9 cellular contexts compared by ENCODE assay signal in genomic region chr2:157194097-157194688, GRCh38.
DNase-seq lines count a peak whose midpoint lies in the region; ATAC-seq, FAIRE-seq and TF ChIP-seq lines count a peak whose summit lies in the region.
"Had no signal": no experiment of that assay in that cellular context is flagged by ENCODE, and none has a peak within 500 bp of the region (broad histone marks: within the 10 kb centered on the region; RNA-seq: fewer than 3 reads in every experiment).

No MANE protein-coding gene starts in this region.

- peaks cover 0 to 10% (median 5%) of the 10 kb centered on the region in 5 donors for H3K27me3 Mint-ChIP-seq in naive thymus-derived CD4-positive, alpha-beta T cell

- peak overlapping the region; percentile 22 for H3K4me2 ChIP-seq in endothelial cell of umbilical vein (ENCODE audit: insufficient read depth, low read length)

- no peaks in the 10 kb centered on the region for H4K20me1 ChIP-seq in endothelial cell of umbilical vein (replicated peaks; ENCODE audit: control insufficient read depth, extremely low read depth, insufficient read depth, low read length)

- no peaks in the 10 kb centered on the region for H3K9me3 ChIP-seq in heart left ventricle
- no peaks in the 10 kb centered on the region for H3K9me3 ChIP-seq in right cardiac atrium (ENCODE audit: control insufficient read depth, low read length)
- no peaks in the 10 kb centered on the region for H3K9me3 ChIP-seq in RWPE2 (ENCODE audit: severe bottlenecking)
- no peaks in the 10 kb centered on the region for H3K9me3 ChIP-seq in endothelial cell of umbilical vein (replicated peaks; ENCODE audit: control insufficient read depth, insufficient read depth, low read length)
- H3K9me3 ChIP-seq in naive thymus-derived CD4-positive, alpha-beta T cell (ENCODE audit: control insufficient read depth in 2 of 3, low read length in 3 of 3) = no peaks in the 10 kb centered on the region
- no peaks in the 10 kb centered on the region for H3K9me3 ChIP-seq in ovary

- no peaks in the 10 kb centered on the region for H3K36me3 Mint-ChIP-seq in naive thymus-derived CD4-positive, alpha-beta T cell

- dilution Hi-C loops in endothelial cell of umbilical vein (cut with MboI; ENCODE audit: extremely low pct_ligation_motif_present, low sequenced_read_pairs) = no loop called here

- no peaks in the 10 kb centered on the region for H3K9me3 Mint-ChIP-seq in naive thymus-derived CD4-positive, alpha-beta T cell

- POLR2A ChIA-PET in endothelial cell of umbilical vein (lab: Charles Lee) = interaction anchor here (1.0 kb wide), 1 partner anchor 859 kb away, joined by 3 read pairs; no protein-coding TSS in a partner anchor
- POLR2A ChIA-PET in naive thymus-derived CD4-positive, alpha-beta T cell (lab: Charles Lee) = no interaction called here

- H3K4me3 ChIP-seq in heart left ventricle = no peak overlapping the region
- no peak overlapping the region for H3K4me3 ChIP-seq in right cardiac atrium (ENCODE audit: low read length)
- H3K4me3 ChIP-seq in Jurkat, Clone E6-1 (ENCODE audit: low read length) = no peak overlapping the region
- no peak overlapping the region for H3K4me3 ChIP-seq in RWPE2 (ENCODE audit: severe bottlenecking)
- H3K4me3 ChIP-seq in endothelial cell of umbilical vein (replicated peaks in 1 of 3; ENCODE audit: insufficient read depth in 1 of 3, low read depth in 1 of 3, low read length in 3 of 3) = no peak overlapping the region
- H3K4me3 ChIP-seq in naive thymus-derived CD4-positive, alpha-beta T cell (ENCODE audit: low read length) = no peak overlapping the region
- H3K4me3 ChIP-seq in ovary = no peak overlapping the region

- H3K27me3 ChIP-seq in heart left ventricle = no peaks in the 10 kb centered on the region
- H3K27me3 ChIP-seq in right cardiac atrium (ENCODE audit: control insufficient read depth, insufficient read depth) = no peaks in the 10 kb centered on the region
- no peaks in the 10 kb centered on the region for H3K27me3 ChIP-seq in RWPE2 (ENCODE audit: insufficient read depth, poor library complexity, severe bottlenecking)
- H3K27me3 ChIP-seq in endothelial cell of umbilical vein (ENCODE audit: control insufficient read depth in 2 of 2, insufficient read depth in 2 of 2, low read length in 2 of 2) = no peaks in the 10 kb centered on the region
- H3K27me3 ChIP-seq in naive thymus-derived CD4-positive, alpha-beta T cell (ENCODE audit: control insufficient read depth in 2 of 2, insufficient read depth in 2 of 2, low read length in 2 of 2) = no peaks in the 10 kb centered on the region
- no peaks in the 10 kb centered on the region for H3K27me3 ChIP-seq in ovary

- peak; percentile 42 to 77 (median 67) for TF ChIP-seq CTCF in heart left ventricle (IDR thresholded peaks at IDR 0.05)
- peak; percentile 85 for TF ChIP-seq CTCF in RWPE2 (IDR thresholded peaks at IDR 0.05; ENCODE audit: poor library complexity, severe bottlenecking)
- peak; percentile 45 to 59 for TF ChIP-seq CTCF in endothelial cell of umbilical vein (IDR thresholded peaks at IDR 0.05; ENCODE audit: extremely low read depth in 1 of 2, insufficient read depth in 1 of 2, low read depth in 1 of 2, low read length in 2 of 2)
- no peak for TF ChIP-seq CTCF in ovary (IDR thresholded peaks at IDR 0.05)

- H3K4me1 Mint-ChIP-seq in naive thymus-derived CD4-positive, alpha-beta T cell = peaks cover 0 to 6% (median 1%) of the 10 kb centered on the region in 7 donors

- peaks cover 0 to 7% (median 0%) of the 10 kb centered on the region in 12 donors for H3K4me1 ChIP-seq in heart left ventricle
- H3K4me1 ChIP-seq in right cardiac atrium (ENCODE audit: control insufficient read depth, insufficient read depth, low read length) = no peaks in the 10 kb centered on the region
- H3K4me1 ChIP-seq in RWPE2 (ENCODE audit: insufficient read depth, poor library complexity, severe bottlenecking) = no peaks in the 10 kb centered on the region
- peaks cover 18% of the 10 kb centered on the region for H3K4me1 ChIP-seq in endothelial cell of umbilical vein (ENCODE audit: control insufficient read depth, extremely low read depth, insufficient read depth, low read length)
- H3K4me1 ChIP-seq in naive thymus-derived CD4-positive, alpha-beta T cell (ENCODE audit: control insufficient read depth in 2 of 2, insufficient read depth in 2 of 2, low read length in 2 of 2) = no peaks in the 10 kb centered on the region
- no peaks in the 10 kb centered on the region for H3K4me1 ChIP-seq in ovary (ENCODE audit: insufficient read depth)

- no peak overlapping the region for H3K27ac Mint-ChIP-seq in naive thymus-derived CD4-positive, alpha-beta T cell

- 2 to 8% (median 4%) methylated on average over 2 of the region's 2 CpGs for WGBS in heart left ventricle, 4 donors
- WGBS in right cardiac atrium = 5% methylated on average over 2 of the region's 2 CpGs
- 2 to 3% (median 3%) methylated on average over 2 of the region's 2 CpGs for WGBS in ovary, 3 donors

- BruUV-seq in endothelial cell of umbilical vein (replicated peaks; lab: Mats Ljungman, UMichigan) = no TSS peak

- FAIRE-seq in endothelial cell of umbilical vein (lab: Jason Lieb, UNC) = peak; percentile 94

- CTCF ChIA-PET in endothelial cell of umbilical vein (lab: Charles Lee) = interaction anchor here (0.6 to 4.3 kb wide), 59 partner anchors 10 to 1823 kb away, joined by 3 to 86 read pairs (median 4); no protein-coding TSS in a partner anchor
- CTCF ChIA-PET in naive thymus-derived CD4-positive, alpha-beta T cell (lab: Charles Lee) = interaction anchor here (2.2 kb wide), 1 partner anchor 1817 kb away, joined by 10 read pairs; no protein-coding TSS in a partner anchor

- ATAC-seq in heart left ventricle (peak in 2 of 4 donors; percentile 49 to 59), right cardiac atrium (no peak), GM21723 (IDR thresholded peaks at IDR 0.05; ENCODE audit: unreplicated experiment) (peak; percentile 56), RWPE2 (ENCODE audit: low read depth) (peak; percentile 58; the same call in 2 of the 3 replicates)
- ATAC-seq in naive thymus-derived CD4-positive, alpha-beta T cell = peak; percentile 58

- H3K9me1 ChIP-seq in endothelial cell of umbilical vein (replicated peaks; ENCODE audit: control insufficient read depth, extremely low read depth, insufficient read depth, low read length) = no peaks in the 10 kb centered on the region

- no peaks in the 10 kb centered on the region for H3K79me2 ChIP-seq in endothelial cell of umbilical vein (ENCODE audit: control insufficient read depth, insufficient read depth, low read length)

- TF ChIP-seq POLR2A in heart left ventricle (IDR thresholded peaks at IDR 0.05) (no peak), endothelial cell of umbilical vein (IDR thresholded peaks at IDR 0.05; ENCODE audit: low read depth, low read length) (no peak), ovary (IDR thresholded peaks at IDR 0.05) (no peak)

- peak overlapping the region; percentile 36 for H2AFZ ChIP-seq in endothelial cell of umbilical vein (ENCODE audit: low read depth, low read length)

- H3K36me3 ChIP-seq in heart left ventricle (no peaks in the 10 kb centered on the region), RWPE2 (ENCODE audit: low read depth) (no peaks in the 10 kb centered on the region), endothelial cell of umbilical vein (ENCODE audit: control insufficient read depth in 2 of 2, extremely low read depth in 1 of 2, insufficient read depth in 2 of 2, low read length in 2 of 2) (no peaks in the 10 kb centered on the region), ovary (no peaks in the 10 kb centered on the region)
- H3K36me3 ChIP-seq in naive thymus-derived CD4-positive, alpha-beta T cell (ENCODE audit: control insufficient read depth in 2 of 3, insufficient read depth in 3 of 3, low read length in 3 of 3) = no peaks in the 10 kb centered on the region

- no peak overlapping the region for H3K4me3 Mint-ChIP-seq in naive thymus-derived CD4-positive, alpha-beta T cell

- H3K27ac ChIP-seq in heart left ventricle (no peak overlapping the region), right cardiac atrium (ENCODE audit: low read length) (no peak overlapping the region), RWPE2 (ENCODE audit: poor library complexity, severe bottlenecking) (no peak overlapping the region), endothelial cell of umbilical vein (ENCODE audit: insufficient read depth, low read depth, low read length) (peak overlapping the region; percentile 21), ovary (no peak overlapping the region)
- H3K27ac ChIP-seq in naive thymus-derived CD4-positive, alpha-beta T cell (ENCODE audit: low read depth, low read length) = no peak overlapping the region
- H3K27ac ChIP-seq: epithelial cell of prostate had no signal

- no peak for TF ChIP-seq EP300 in ovary (IDR thresholded peaks at IDR 0.05)

- no peak overlapping the region for H3K9ac ChIP-seq in endothelial cell of umbilical vein (replicated peaks; ENCODE audit: extremely low read depth, insufficient read depth, low read length)

- intact Hi-C loops in heart left ventricle (cut with DNase I) = loop anchor here in 7 of 10 donors (5.0 to 10.0 kb wide), 5 partner anchors 299 to 1829 kb away; no protein-coding TSS in a partner anchor
- intact Hi-C loops in right cardiac atrium (cut with DNase I) = loop anchor here in 3 of 4 donors (10.0 kb wide), 3 partner anchors 1799 to 1829 kb away; no protein-coding TSS in a partner anchor
- intact Hi-C loops in endothelial cell of umbilical vein (cut with micrococcal nuclease) = loop anchor here (1.0 to 10.0 kb wide), 8 partner anchors 138 to 1817 kb away; no protein-coding TSS in a partner anchor
- intact Hi-C loops in naive thymus-derived CD4-positive, alpha-beta T cell (cut with micrococcal nuclease) = loop anchor here (1.0 to 10.0 kb wide), 5 partner anchors 297 to 1825 kb away; partner anchors contain the start of gene NR4A2 (in 1 of the 2)
- intact Hi-C loops in ovary (cut with DNase I) = loop anchor here in 1 of 4 donors (10.0 kb wide), 1 partner anchor 1819 kb away; no protein-coding TSS in a partner anchor

- DNase-seq in heart left ventricle (no peak), right cardiac atrium (no peak), RWPE2 (ENCODE audit: low spot score) (no peak), endothelial cell of umbilical vein (ENCODE audit: low read depth, low spot score) (peak; percentile 78), ovary (no peak)
- peak; percentile 62 for DNase-seq in Jurkat, Clone E6-1 (ENCODE audit: low read depth, low spot score)
- DNase-seq in naive thymus-derived CD4-positive, alpha-beta T cell = peak in 5 of 9 donors; percentile 6 to 26 (median 15)

TF ChIP-seq in endothelial cell of umbilical vein, 7 proteins besides CTCF, POLR2A, EP300 and RAD21 (continues in another document):
- no peak for TF ChIP-seq JUN (IDR thresholded peaks at IDR 0.05; ENCODE audit: borderline replicate concordance, insufficient read depth, insufficient read length, low read depth)
- TF ChIP-seq FOS (IDR thresholded peaks at IDR 0.05; ENCODE audit: borderline replicate concordance, insufficient read depth, low read length) = no peak
- no peak for TF ChIP-seq MYC (IDR thresholded peaks at IDR 0.05; ENCODE audit: low read depth, low read length)
- TF ChIP-seq POLR2AphosphoS5 (IDR thresholded peaks at IDR 0.05; ENCODE audit: insufficient read depth, low read depth, low read length) = no peak
- no peak for TF ChIP-seq GATA2 (IDR thresholded peaks at IDR 0.05; ENCODE audit: insufficient read depth, insufficient read length, low read depth, low read length)
- TF ChIP-seq EZH2 (IDR thresholded peaks at IDR 0.05; ENCODE audit: borderline replicate concordance, low read depth, low read length, severe bottlenecking) = no peak

Comparison
In these comparisons a context has a peak if more than half of its experiments do, and no peak if none do; other contexts are left out.
1. ATAC-seq: peak in GM21723 (single experiment), RWPE2 (single experiment) and naive thymus-derived CD4-positive, alpha-beta T cell (single experiment); none in right cardiac atrium (0 of 2).
2. DNase-seq: peak in Jurkat, Clone E6-1 (single experiment), endothelial cell of umbilical vein (single experiment) and naive thymus-derived CD4-positive, alpha-beta T cell (5 of 9); none in heart left ventricle (0 of 5), right cardiac atrium (0 of 3), RWPE2 (single experiment) and ovary (0 of 5).
3. CTCF ChIP-seq: peak in heart left ventricle (12 of 12), RWPE2 (single experiment) and endothelial cell of umbilical vein (2 of 2); none in ovary (0 of 3).